In genomic region chr20:59151820-59152219, GRCh38 we compare ENCODE assay signal across 16 cellular contexts. TPM values are rescaled to one million over a fixed set of nuclear protein-coding genes. Genes with fewer than 3 reads are reported as not detected.
DNase-seq lines count a peak whose midpoint lies in the region; ATAC-seq and TF ChIP-seq lines count a peak whose summit lies in the region.
"Had no signal": no experiment of that assay in that cellular context is flagged by ENCODE, and none has a peak within 500 bp of the region (broad histone marks: within the 10 kb centered on the region; RNA-seq: fewer than 3 reads in every experiment).

No MANE protein-coding gene starts in this region.

- H3K9me3 ChIP-seq in right atrium auricular region (no peaks in the 10 kb centered on the region), heart left ventricle (no peaks in the 10 kb centered on the region), esophagus squamous epithelium (no peaks in the 10 kb centered on the region)

- no peaks in the 10 kb centered on the region for H3K36me3 ChIP-seq in right atrium auricular region
- no peaks in the 10 kb centered on the region for H3K36me3 ChIP-seq in heart left ventricle
- no peaks in the 10 kb centered on the region for H3K36me3 ChIP-seq in esophagus squamous epithelium
- H3K36me3 ChIP-seq: WERI-Rb-1 had no signal

- DNase-seq in right atrium auricular region (ENCODE audit: low spot score) (peak; percentile 28), heart left ventricle (no peak), esophagus squamous epithelium (lab: John Stamatoyannopoulos, UW) (no peak), putamen (ENCODE audit: low spot score) (no peak)
- DNase-seq in activated CD8-positive, alpha-beta memory T cell treated with anti-CD3 and anti-CD28 coated beads, Interleukin-2, amount 50 U/mL, for 48 hours: peak; percentile 70
- peak; percentile 57 to 78 for DNase-seq in stimulated activated naive CD8-positive, alpha-beta T cell treated with anti-CD3 and anti-CD28 coated beads, Interleukin-15, amount 100 ng/mL, for 72 hours
- DNase-seq: erythroblast, GOT3, NCI-H774, RPMI8226, WERI-Rb-1 had no signal

- H3K27me3 ChIP-seq in right atrium auricular region (no peaks in the 10 kb centered on the region), heart left ventricle (no peaks in the 10 kb centered on the region), esophagus squamous epithelium (no peaks in the 10 kb centered on the region)

- H3K4me1 ChIP-seq in right atrium auricular region (peaks cover 0 to 38% of the 10 kb centered on the region in 2 donors), heart left ventricle (peaks cover 0 to 56% (median 29%) of the 10 kb centered on the region in 12 donors), esophagus squamous epithelium (peaks cover 22 to 83% (median 55%) of the 10 kb centered on the region in 3 donors)

- intact Hi-C loops in heart left ventricle (cut with DNase I): no loop called here
- intact Hi-C loops in esophagus squamous epithelium (cut with DNase I): no loop called here

- H3K4me1 Mint-ChIP-seq in stimulated activated naive CD8-positive, alpha-beta T cell treated with anti-CD3 and anti-CD28 coated beads, Interleukin-15, amount 100 ng/mL, for 72 hours: peaks cover 99% of the 10 kb centered on the region

- H3K4me3 Mint-ChIP-seq in stimulated activated naive CD8-positive, alpha-beta T cell treated with anti-CD3 and anti-CD28 coated beads, Interleukin-15, amount 100 ng/mL, for 72 hours: peak overlapping the region; percentile 36 to 77
- H3K4me3 Mint-ChIP-seq: brain, neural crest cell had no signal

- no peak for ATAC-seq in heart left ventricle
- ATAC-seq in stimulated activated naive CD8-positive, alpha-beta T cell treated with anti-CD3 and anti-CD28 coated beads, Interleukin-15, amount 100 ng/mL, for 72 hours: peak; percentile 85
- no peak for ATAC-seq in GM18498 (IDR thresholded peaks at IDR 0.05; ENCODE audit: unreplicated experiment)

- WGBS in heart left ventricle, 4 donors: 96 to 100% (median 96%) methylated on average over 5 of the region's 5 CpGs
- WGBS in esophagus squamous epithelium, 2 donors: 62 to 81% methylated on average over 3 to 5 of the region's 5 CpGs

- H3K9me3 Mint-ChIP-seq in stimulated activated naive CD8-positive, alpha-beta T cell treated with anti-CD3 and anti-CD28 coated beads, Interleukin-15, amount 100 ng/mL, for 72 hours: no peaks in the 10 kb centered on the region

- TF ChIP-seq POLR2A in heart left ventricle (IDR thresholded peaks at IDR 0.05) (no peak), esophagus squamous epithelium (IDR thresholded peaks at IDR 0.05) (no peak)

- H3K4me3 ChIP-seq in right atrium auricular region: no peak overlapping the region
- H3K4me3 ChIP-seq in heart left ventricle: no peak overlapping the region
- no peak overlapping the region for H3K4me3 ChIP-seq in esophagus squamous epithelium

- peak overlapping the region; percentile 60 to 77 for H3K27ac Mint-ChIP-seq in stimulated activated naive CD8-positive, alpha-beta T cell treated with anti-CD3 and anti-CD28 coated beads, Interleukin-15, amount 100 ng/mL, for 72 hours
- H3K27ac Mint-ChIP-seq: brain had no signal

- H3K27ac ChIP-seq in right atrium auricular region (no peak overlapping the region), heart left ventricle (no peak overlapping the region), esophagus squamous epithelium (peak overlapping the region in 3 of 4 donors; percentile 15 to 66 (median 55))
- H3K27ac ChIP-seq: WERI-Rb-1 had no signal

- TF ChIP-seq CTCF in right atrium auricular region (IDR thresholded peaks at IDR 0.05) (no peak), heart left ventricle (IDR thresholded peaks at IDR 0.05) (no peak), esophagus squamous epithelium (IDR thresholded peaks at IDR 0.05) (no peak)

- no peaks in the 10 kb centered on the region for H3K27me3 Mint-ChIP-seq in stimulated activated naive CD8-positive, alpha-beta T cell treated with anti-CD3 and anti-CD28 coated beads, Interleukin-15, amount 100 ng/mL, for 72 hours

RNA-seq across cellular contexts. Expression of gene ZNF831, which starts 11.8 kb away (rescaled TPM):
- under 1 TPM; 0.19 to 0.47 TPM for total RNA-seq in right atrium auricular region
- total RNA-seq in heart left ventricle: under 1 TPM in 7 of 9 donors, not detected in 2; 0.02 to 0.77 (median 0.07) TPM
- under 1 TPM; 0.04 to 0.06 TPM for polyA plus RNA-seq in heart left ventricle
- 1 to 10 TPM in 1 of 4 donors, under 1 TPM in 3; 0.38 to 1.7 (median 0.60) TPM for total RNA-seq in esophagus squamous epithelium
- total RNA-seq: HT1080, neural crest cell, pulmonary artery endothelial cell had no signal

Comparison
In these comparisons a context has a peak if more than half of its experiments do, and no peak if none do; other contexts are left out.
1. DNase-seq: peak in right atrium auricular region (single experiment), activated CD8-positive, alpha-beta memory T cell treated with anti-CD3 and anti-CD28 coated beads, Interleukin-2, amount 50 U/mL, for 48 hours (single experiment) and stimulated activated naive CD8-positive, alpha-beta T cell treated with anti-CD3 and anti-CD28 coated beads, Interleukin-15, amount 100 ng/mL, for 72 hours (2 of 2); none in heart left ventricle (0 of 5), esophagus squamous epithelium (single experiment) and putamen (single experiment).
2. H3K27ac ChIP-seq: peak in esophagus squamous epithelium (3 of 4); none in right atrium auricular region (0 of 2) and heart left ventricle (0 of 12).